ENCODE assay signal across 21 cellular contexts in the genomic region with DNA sequence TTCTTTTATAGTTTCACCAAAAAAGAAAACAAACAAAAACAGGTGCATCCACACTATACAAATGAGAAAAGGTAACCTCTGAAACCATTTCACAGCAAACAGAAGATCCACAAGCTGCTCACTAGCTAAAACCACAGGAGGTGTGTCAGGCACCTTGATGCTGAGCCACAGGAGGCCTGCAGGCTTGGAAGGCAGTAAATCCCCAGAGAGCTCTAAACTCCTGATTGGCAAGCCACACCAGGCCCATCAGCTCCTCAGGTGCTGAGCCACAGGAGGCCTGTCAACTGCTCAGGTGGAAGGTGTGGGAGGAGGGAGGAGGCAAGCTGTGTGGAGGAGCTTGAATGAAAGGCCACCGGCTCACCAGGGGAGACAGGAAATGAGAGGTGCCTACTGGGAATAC.
DNase-seq lines count a peak whose midpoint lies in the region; ATAC-seq and TF ChIP-seq lines count a peak whose summit lies in the region.
"Had no signal": no experiment of that assay in that cellular context is flagged by ENCODE, and none has a peak within 500 bp of the region (broad histone marks: within the 10 kb centered on the region; RNA-seq: fewer than 3 reads in every experiment).

No MANE protein-coding gene starts in this region.

- H3K4me3 ChIP-seq in neural progenitor cell, result no peak overlapping the region
- no peak overlapping the region for H3K4me3 ChIP-seq in heart left ventricle
- no peak overlapping the region for H3K4me3 ChIP-seq in OCI-LY7 (ENCODE audit: low read depth, low read length, poor library complexity, severe bottlenecking)
- H3K4me3 ChIP-seq: gastrocnemius medialis, MG63 had no signal

- no peak overlapping the region for H3K27ac ChIP-seq in neural progenitor cell
- H3K27ac ChIP-seq in heart left ventricle, result no peak overlapping the region
- H3K27ac ChIP-seq in OCI-LY7 (ENCODE audit: low read depth, low read length, poor library complexity, severe bottlenecking), result no peak overlapping the region
- H3K27ac ChIP-seq: 22Rv1, C4-2B, gastrocnemius medialis had no signal

- H3K9me2 ChIP-seq in OCI-LY7 (ENCODE audit: insufficient read depth, low read length), result no peaks in the 10 kb centered on the region

- H3K4me3 Mint-ChIP-seq in neural progenitor cell (no peak overlapping the region), endothelial cell (ENCODE audit: unreplicated experiment) (no peak overlapping the region)
- H3K4me3 Mint-ChIP-seq: activated CD4-positive, alpha-beta T cell treated with anti-CD3 and anti-CD28 coated beads for 36 hours; activated naive CD8-positive, alpha-beta T cell treated with anti-CD3 and anti-CD28 coated beads for 36 hours; mesothelial cell of epicardium; T-helper 1 cell treated with Interleukin-12 subunit alpha and Interleukin-12 subunit beta and Interleukin-4 antibody, amounts not matched to agents 30 μg/mL and 1 μg/mL, for 36 hours had no signal

- peak; percentile 71 for ATAC-seq in HG03460 (IDR thresholded peaks at IDR 0.05; ENCODE audit: unreplicated experiment)
- ATAC-seq in heart left ventricle, result no peak
- ATAC-seq: activated CD4-positive, alpha-beta T cell treated with anti-CD3 and anti-CD28 coated beads for 36 hours; gastrocnemius medialis had no signal

- DNase-seq in NCI-H1436 (lab: John Stamatoyannopoulos, UW), result peak; percentile 16
- DNase-seq in NCI-H1436 treated with DMSO at 0.1 percent for 48 hours (lab: John Stamatoyannopoulos, UW), result no peak
- DNase-seq in NCI-H510A treated with DMSO at 0.1 percent for 48 hours (lab: John Stamatoyannopoulos, UW), result peak; percentile 82
- no peak for DNase-seq in neural progenitor cell (ENCODE audit: low spot score)
- no peak for DNase-seq in endothelial cell (ENCODE audit: low spot score)
- no peak for DNase-seq in heart left ventricle
- DNase-seq in OCI-LY7 (ENCODE audit: low spot score), result no peak
- DNase-seq: activated CD4-positive, alpha-beta T cell treated with anti-CD3 and anti-CD28 coated beads for 36 hours; activated naive CD8-positive, alpha-beta T cell treated with anti-CD3 and anti-CD28 coated beads for 36 hours; central memory CD4-positive, alpha-beta T cell; gastrocnemius medialis; kidney; MG63; RPMI8226; stimulated activated CD4-positive, alpha-beta T cell treated with anti-CD3 and anti-CD28 coated beads, Interleukin-4, amount 100 ng/mL, for 24 hours; trophoblast cell had no signal

- POLR2A ChIA-PET in OCI-LY7 (lab: Charles Lee), result interaction anchor here (0.6 kb wide), 1 partner anchor 1155 kb away, joined by 3 read pairs; no protein-coding TSS in a partner anchor

- no peaks in the 10 kb centered on the region for H3K79me2 ChIP-seq in neural progenitor cell (ENCODE audit: low read depth)
- no peaks in the 10 kb centered on the region for H3K79me2 ChIP-seq in OCI-LY7 (ENCODE audit: insufficient read depth, low read depth, low read length)

- intact Hi-C loops in heart left ventricle (cut with DNase I) (no loop called here), OCI-LY7 (cut with micrococcal nuclease; ENCODE audit: unreplicated experiment) (no loop called here)

- H3K9me3 ChIP-seq in neural progenitor cell (ENCODE audit: low read depth) (no peaks in the 10 kb centered on the region), heart left ventricle (peaks cover 0 to 2% (median 0%) of the 10 kb centered on the region in 12 donors), OCI-LY7 (ENCODE audit: low read length) (no peaks in the 10 kb centered on the region)
- H3K9me3 ChIP-seq: gastrocnemius medialis, MG63 had no signal

- H4K20me1 ChIP-seq in neural progenitor cell (ENCODE audit: low read depth) (no peaks in the 10 kb centered on the region), OCI-LY7 (ENCODE audit: insufficient read depth, low read length) (no peaks in the 10 kb centered on the region)

- peaks cover 13% of the 10 kb centered on the region for H3K4me1 ChIP-seq in neural progenitor cell
- H3K4me1 ChIP-seq in heart left ventricle, result no peaks in the 10 kb centered on the region
- no peaks in the 10 kb centered on the region for H3K4me1 ChIP-seq in OCI-LY7 (ENCODE audit: insufficient read depth, low read length, poor library complexity, severe bottlenecking)
- H3K4me1 ChIP-seq: gastrocnemius medialis had no signal

- no peak overlapping the region for H3K9ac ChIP-seq in neural progenitor cell

- 11 to 21% (median 16%) methylated on average over 1 of the region's 1 CpG for WGBS in heart left ventricle, 4 donors

- no peak for TF ChIP-seq POLR2A in heart left ventricle (IDR thresholded peaks at IDR 0.05)

- TF ChIP-seq CTCF in neural progenitor cell (IDR thresholded peaks at IDR 0.05) (no peak), endothelial cell (IDR thresholded peaks at IDR 0.05; ENCODE audit: unreplicated experiment) (no peak), heart left ventricle (IDR thresholded peaks at IDR 0.05) (no peak), OCI-LY7 (conservative IDR thresholded peaks at IDR 0.05; ENCODE audit: low read length) (no peak)

- BruUV-seq in OCI-LY7 (replicated peaks; lab: Mats Ljungman, UMichigan), result no TSS peak

- CTCF ChIA-PET in OCI-LY7 (lab: Charles Lee; ENCODE audit: unreplicated experiment), result no interaction called here

- H3K27me3 Mint-ChIP-seq in neural progenitor cell (ENCODE audit: insufficient read depth, low read depth) (peaks cover 2% of the 10 kb centered on the region), endothelial cell (ENCODE audit: unreplicated experiment) (no peaks in the 10 kb centered on the region)
- H3K27me3 Mint-ChIP-seq: activated CD4-positive, alpha-beta T cell treated with anti-CD3 and anti-CD28 coated beads for 36 hours had no signal

- no peaks in the 10 kb centered on the region for H3K27me3 ChIP-seq in neural progenitor cell
- H3K27me3 ChIP-seq in heart left ventricle, result peaks cover 0 to 2% (median 0%) of the 10 kb centered on the region in 9 donors
- H3K27me3 ChIP-seq: gastrocnemius medialis, MG63 had no signal

- H3K36me3 ChIP-seq in neural progenitor cell, result no peaks in the 10 kb centered on the region
- no peaks in the 10 kb centered on the region for H3K36me3 ChIP-seq in heart left ventricle
- no peaks in the 10 kb centered on the region for H3K36me3 ChIP-seq in OCI-LY7 (ENCODE audit: insufficient read depth, low read length)
- H3K36me3 ChIP-seq: gastrocnemius medialis, MG63 had no signal

- no peaks in the 10 kb centered on the region for H3F3A ChIP-seq in neural progenitor cell (ENCODE audit: low read depth)

- no peak overlapping the region for H3K27ac Mint-ChIP-seq in neural progenitor cell
- H3K27ac Mint-ChIP-seq in endothelial cell (ENCODE audit: unreplicated experiment), result no peak overlapping the region
- H3K27ac Mint-ChIP-seq: activated CD4-positive, alpha-beta T cell treated with anti-CD3 and anti-CD28 coated beads for 36 hours; activated naive CD8-positive, alpha-beta T cell treated with anti-CD3 and anti-CD28 coated beads for 36 hours; mesothelial cell of epicardium; T-helper 1 cell treated with Interleukin-12 subunit alpha and Interleukin-12 subunit beta and Interleukin-4 antibody, amounts not matched to agents 30 μg/mL and 1 μg/mL, for 36 hours had no signal

- H3K4me1 Mint-ChIP-seq in neural progenitor cell (peaks cover 31% of the 10 kb centered on the region), endothelial cell (ENCODE audit: unreplicated experiment) (peaks cover 10% of the 10 kb centered on the region)
- H3K4me1 Mint-ChIP-seq: activated CD4-positive, alpha-beta T cell treated with anti-CD3 and anti-CD28 coated beads for 36 hours; activated naive CD8-positive, alpha-beta T cell treated with anti-CD3 and anti-CD28 coated beads for 36 hours had no signal

- H2AFZ ChIP-seq in neural progenitor cell (replicated peaks), result no peak overlapping the region
- H2AFZ ChIP-seq in OCI-LY7 (ENCODE audit: low read length), result no peak overlapping the region

- H3K9me3 Mint-ChIP-seq in neural progenitor cell (peaks cover 10% of the 10 kb centered on the region), endothelial cell (ENCODE audit: unreplicated experiment) (no peaks in the 10 kb centered on the region)
- H3K9me3 Mint-ChIP-seq: activated naive CD8-positive, alpha-beta T cell treated with anti-CD3 and anti-CD28 coated beads for 36 hours; T-helper 1 cell treated with Interleukin-12 subunit alpha and Interleukin-12 subunit beta and Interleukin-4 antibody, amounts not matched to agents 30 μg/mL and 1 μg/mL, for 36 hours had no signal

- H3K4me2 ChIP-seq in neural progenitor cell (peak overlapping the region; percentile 7), OCI-LY7 (ENCODE audit: low read length) (no peak overlapping the region)

- H3K36me3 Mint-ChIP-seq in neural progenitor cell (no peaks in the 10 kb centered on the region), endothelial cell (ENCODE audit: low read depth, unreplicated experiment) (no peaks in the 10 kb centered on the region)
- H3K36me3 Mint-ChIP-seq: activated naive CD8-positive, alpha-beta T cell treated with anti-CD3 and anti-CD28 coated beads for 36 hours had no signal

Comparison
In these comparisons a context has a peak if more than half of its experiments do, and no peak if none do; other contexts are left out.
1. DNase-seq: peak in NCI-H1436 (single experiment) and NCI-H510A treated with DMSO at 0.1 percent for 48 hours (single experiment); none in NCI-H1436 treated with DMSO at 0.1 percent for 48 hours (single experiment), neural progenitor cell (single experiment), endothelial cell (single experiment), heart left ventricle (0 of 5) and OCI-LY7 (single experiment).